In the genomic region with DNA sequence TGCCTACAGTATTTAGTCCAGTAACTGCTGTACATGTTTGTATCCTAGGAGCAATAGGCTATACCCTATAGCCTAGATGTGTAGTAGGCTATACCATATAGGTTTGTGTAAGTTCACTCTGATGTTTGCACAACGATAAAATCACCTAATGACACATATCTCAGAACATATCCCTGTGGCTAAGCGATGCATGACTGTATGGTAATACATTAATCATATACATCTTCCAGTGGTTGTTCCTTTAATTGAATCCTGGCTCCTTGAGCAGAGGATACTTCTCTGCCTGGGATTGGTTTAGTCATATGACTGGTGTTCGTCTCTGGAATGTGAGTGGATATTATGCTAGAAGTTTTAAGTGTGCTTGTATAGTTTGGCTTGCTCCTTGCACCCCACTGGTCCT, we compare ENCODE assay signal across 30 cellular contexts.
"Had no signal": no experiment of that assay in that cellular context is flagged by ENCODE, and none has a peak within 500 bp of the region (broad histone marks: within the 10 kb centered on the region; RNA-seq: fewer than 3 reads in every experiment).

No MANE protein-coding gene starts in this region.

- H3K4me3 ChIP-seq: Peyer's patch had no signal

- H3K36me3 ChIP-seq: Peyer's patch, WERI-Rb-1 had no signal

- H3K27ac ChIP-seq: Peyer's patch, RWPE1, WERI-Rb-1 had no signal

- ATAC-seq: activated CD8-positive, alpha-beta memory T cell treated with anti-CD3 and anti-CD28 coated beads, Interleukin-2, amount 10 ng/mL, durations not matched to agents 7 days and 5 days; activated naive CD8-positive, alpha-beta T cell treated with anti-CD3 and anti-CD28 coated beads, Interleukin-2, amount 50 U/mL, for 24 hours; SK-N-SH treated with all-trans-retinoic acid at 6 μM for 48 hours had no signal

- H3K4me1 ChIP-seq: Peyer's patch had no signal

- DNase-seq: activated CD4-positive, alpha-beta memory T cell treated with anti-CD3 and anti-CD28 coated beads, Interleukin-2, amount 10 ng/mL, durations not matched to agents 7 days and 5 days; activated CD4-positive, alpha-beta T cell treated with anti-CD3 and anti-CD28 coated beads for 1 hour; activated CD4-positive, alpha-beta T cell treated with anti-CD3 and anti-CD28 coated beads for 48 hours; activated CD4-positive, CD25-positive, alpha-beta regulatory T cell; activated CD8-positive, alpha-beta memory T cell treated with anti-CD3 and anti-CD28 coated beads for 24 hours; activated CD8-positive, alpha-beta memory T cell treated with anti-CD3 and anti-CD28 coated beads, Interleukin-2, amount 10 ng/mL, durations not matched to agents 7 days and 5 days; activated CD8-positive, alpha-beta memory T cell treated with anti-CD3 and anti-CD28 coated beads, Interleukin-2, amount 50 U/mL, for 48 hours; activated effector memory CD4-positive, alpha-beta T cell treated with Interleukin-2 at 50 U/mL for 16 hours; activated naive CD4-positive, alpha-beta T cell treated with anti-CD3 and anti-CD28 coated beads, Interleukin-2, amount 10 ng/mL, durations not matched to agents 7 days and 5 days; activated naive CD8-positive, alpha-beta T cell treated with anti-CD3 and anti-CD28 coated beads, Interleukin-2, amount 50 U/mL, for 24 hours; activated T-cell treated with anti-CD3 and anti-CD28 coated beads, Interleukin-2, amount 50 U/mL, for 48 hours; anterior cingulate cortex; central memory CD4-positive, alpha-beta T cell; Karpas-422; KBM-7; NCI-H1048; NCI-H1105 treated with DMSO at 0.1 percent for 48 hours; NCI-H1436; NCI-H1694 treated with DMSO at 0.1 percent for 48 hours; NCI-H2029; NCI-H345; NCI-H524 treated with DMSO at 0.1 percent for 48 hours; Peyer's patch; Right ventricle myocardium superior; T-helper 1 cell; T-helper 2 cell; T1000; WERI-Rb-1 had no signal

- H3K9me3 ChIP-seq: Peyer's patch had no signal

- H3K27me3 ChIP-seq: Peyer's patch had no signal
